Comparison of ENCODE assay signal across 8 cellular contexts in the genomic region with DNA sequence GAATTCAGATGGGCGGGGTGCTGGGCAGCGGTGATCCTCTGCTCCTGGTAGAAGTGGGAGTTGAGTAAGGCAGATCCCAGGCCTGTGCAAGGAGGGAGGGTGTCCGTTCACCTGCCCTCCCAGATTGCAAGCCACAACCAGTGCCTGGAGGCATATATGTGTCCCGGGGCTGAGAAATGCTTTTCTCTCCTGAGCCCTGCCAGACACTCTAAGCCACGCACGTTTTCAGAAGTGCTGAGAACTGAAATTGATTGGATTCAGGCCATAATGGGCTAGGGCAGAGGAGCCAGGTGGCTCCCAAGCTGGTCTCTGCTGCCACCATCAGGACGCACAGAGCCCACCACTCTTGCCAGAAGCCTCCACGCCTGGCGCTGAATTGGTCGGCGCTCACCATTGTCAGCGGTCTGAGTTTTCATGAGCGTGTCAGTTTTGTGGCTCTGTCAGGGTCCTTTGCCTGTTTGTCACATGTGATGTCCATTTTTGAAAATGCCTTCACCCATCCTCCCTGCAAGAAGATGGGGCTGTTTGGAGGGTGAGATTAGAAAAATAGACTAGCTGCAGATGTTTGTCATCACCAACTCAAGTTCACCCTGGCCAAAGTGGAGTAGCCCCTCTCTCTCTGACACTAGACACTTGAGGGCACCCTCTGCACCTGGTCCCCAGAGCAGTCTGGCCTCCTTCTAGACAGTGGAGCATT. TPM values are rescaled to one million over a fixed set of nuclear protein-coding genes. Genes with fewer than 3 reads are reported as not detected.
A peak's percentile ranks its signal among the peaks of the same experiment; 100 is the strongest.
DNase-seq lines count a peak whose midpoint lies in the region; ATAC-seq and TF ChIP-seq lines count a peak whose summit lies in the region.

No MANE protein-coding gene starts in this region.

- H3K36me3 ChIP-seq in DOHH2 (ENCODE audit: control insufficient read depth, low read length) (no peaks in the 10 kb centered on the region), PC-3 (ENCODE audit: low read depth, low read length) (no peaks in the 10 kb centered on the region), stomach (no peaks in the 10 kb centered on the region)

- H3K4me3 ChIP-seq in DOHH2 (ENCODE audit: low read length) (no peak overlapping the region), PC-3 (ENCODE audit: low read length) (no peak overlapping the region), choroid plexus epithelial cell (ENCODE audit: low read depth, low read length) (no peak overlapping the region), stomach (no peak overlapping the region)

- H3K27ac ChIP-seq in DOHH2 (ENCODE audit: low read depth, low read length) (no peak overlapping the region), PC-3 (ENCODE audit: low read length) (no peak overlapping the region), stomach (no peak overlapping the region)

- CTCF ChIA-PET in PC-3 (lab: Charles Lee): no interaction called here

- TF ChIP-seq EP300 in stomach (IDR thresholded peaks at IDR 0.05): no peak

- peak; percentile 46 for DNase-seq in LHCN-M2 (ENCODE audit: low read depth)
- DNase-seq in PC-3: peak; percentile 69
- DNase-seq in choroid plexus epithelial cell (ENCODE audit: low read depth): peak; percentile 76
- peak; percentile 57 for DNase-seq in left lobe of liver (ENCODE audit: low spot score)
- peak; percentile 70 for DNase-seq in stomach
- no peak for DNase-seq in effector CD8-positive, alpha-beta T cell (lab: John Stamatoyannopoulos, UW)

- H3K27me3 ChIP-seq in DOHH2 (ENCODE audit: control insufficient read depth, low read length) (no peaks in the 10 kb centered on the region), PC-3 (ENCODE audit: low read length) (peaks cover 23% of the 10 kb centered on the region), stomach (no peaks in the 10 kb centered on the region)

- H3K9me2 ChIP-seq in DOHH2 (replicated peaks; ENCODE audit: control insufficient read depth, low read length): no peaks in the 10 kb centered on the region
- no peaks in the 10 kb centered on the region for H3K9me2 ChIP-seq in PC-3 (replicated peaks; ENCODE audit: low read length)

- H2AFZ ChIP-seq in PC-3 (ENCODE audit: low read length): no peak overlapping the region

- peaks cover 5% of the 10 kb centered on the region for H3K4me1 ChIP-seq in DOHH2 (ENCODE audit: control insufficient read depth, low read length)
- peaks cover 11% of the 10 kb centered on the region; the same call in 1 of the 2 replicates for H3K4me1 ChIP-seq in PC-3 (ENCODE audit: insufficient read depth, low read length)
- peaks cover 0 to 10% (median 7%) of the 10 kb centered on the region in 4 donors for H3K4me1 ChIP-seq in stomach

- TF ChIP-seq CTCF in DOHH2 (IDR thresholded peaks at IDR 0.05; ENCODE audit: low read depth, low read length, poor library complexity, severe bottlenecking) (peak; percentile 80), PC-3 (conservative IDR thresholded peaks at IDR 0.05; ENCODE audit: low read depth, low read length) (peak; percentile 87), choroid plexus epithelial cell (conservative IDR thresholded peaks at IDR 0.05; ENCODE audit: low read depth, low read length) (peak; percentile 91), stomach (IDR thresholded peaks at IDR 0.05) (peak in 5 of 7 experiments; percentile 54 to 78 (median 64))

- TF ChIP-seq POLR2A in stomach (IDR thresholded peaks at IDR 0.05): no peak

- H4K20me1 ChIP-seq in DOHH2 (ENCODE audit: control insufficient read depth, insufficient read depth, low read depth, low read length): no peaks in the 10 kb centered on the region
- H4K20me1 ChIP-seq in PC-3 (ENCODE audit: low read length): no peaks in the 10 kb centered on the region

- peak; percentile 63 for ATAC-seq in GM21423 (IDR thresholded peaks at IDR 0.05; ENCODE audit: unreplicated experiment)
- peak; percentile 84 for ATAC-seq in PC-3
- peak; percentile 89 for ATAC-seq in left lobe of liver

- POLR2A ChIA-PET in PC-3 (lab: Charles Lee; ENCODE audit: unreplicated experiment): no interaction called here

- H3K79me2 ChIP-seq in DOHH2 (ENCODE audit: control insufficient read depth, low read length) (no peaks in the 10 kb centered on the region), PC-3 (ENCODE audit: low read length) (no peaks in the 10 kb centered on the region)

- H3K9me3 ChIP-seq in DOHH2 (ENCODE audit: control insufficient read depth, insufficient read depth, low read length) (no peaks in the 10 kb centered on the region), PC-3 (ENCODE audit: low read length) (no peaks in the 10 kb centered on the region), stomach (no peaks in the 10 kb centered on the region)

- no TSS peak for BruUV-seq in PC-3 (replicated peaks; lab: Mats Ljungman, UMichigan)

- H3K4me2 ChIP-seq in DOHH2 (ENCODE audit: low read length) (no peak overlapping the region), PC-3 (ENCODE audit: low read length) (no peak overlapping the region; the same call in 1 of the 2 replicates)

- WGBS in stomach, 5 donors: 16 to 28% (median 23%) methylated on average over 7 to 13 of the region's 13 CpGs

- no peak overlapping the region for H3K9ac ChIP-seq in PC-3 (ENCODE audit: low read length)

- intact Hi-C loops in PC-3 (cut with micrococcal nuclease) (loop anchor here (1.0 kb wide), 3 partner anchors 39 to 653 kb away; no protein-coding TSS in a partner anchor), stomach (cut with DNase I; ENCODE audit: low total_unique reads) (loop anchor here (5.0 to 10.0 kb wide), 2 partner anchors 347 to 650 kb away; partner anchors contain the start of gene TMEM108)

- H3F3A ChIP-seq in DOHH2 (ENCODE audit: control insufficient read depth, insufficient read depth) (no peaks in the 10 kb centered on the region), PC-3 (ENCODE audit: low read length, unreplicated experiment) (no peaks in the 10 kb centered on the region)

RNA-seq across cellular contexts. Expression of gene BFSP2, which starts 15.4 kb away (rescaled TPM):
- total RNA-seq in LHCN-M2 (2014; rRNA removed) (not detected in 2 replicates), PC-3 (2014; rRNA removed) (not detected in 2 replicates), left lobe of liver (not detected), stomach (not detected)
- not detected for polyA plus RNA-seq in LHCN-M2 (2012)
- polyA plus RNA-seq in stomach: 1 to 10 TPM in 2 of 3 donors, under 1 TPM in 1; 0.68 to 2.7 (median 1.4) TPM
